28 cellular contexts compared by ENCODE assay signal in genomic region chrX:139120760-139121159, GRCh38.
DNase-seq lines count a peak whose midpoint lies in the region; ATAC-seq, FAIRE-seq and TF ChIP-seq lines count a peak whose summit lies in the region.
"Had no signal": no experiment of that assay in that cellular context is flagged by ENCODE, and none has a peak within 500 bp of the region (broad histone marks: within the 10 kb centered on the region; RNA-seq: fewer than 3 reads in every experiment).

No MANE protein-coding gene starts in this region.

- peak; percentile 80 for FAIRE-seq in H54 (lab: Jason Lieb, UNC)
- FAIRE-seq: GM12878 had no signal

- no peak overlapping the region for H3K23ac ChIP-seq in H9 (ENCODE audit: insufficient read length, low read depth, low read length)

- no peak overlapping the region for H3K14ac ChIP-seq in H9 (ENCODE audit: insufficient read depth, low read length)

- no peaks in the 10 kb centered on the region for H3K79me1 ChIP-seq in H9 (ENCODE audit: insufficient read depth, low read depth, low read length, poor library complexity, severe bottlenecking)

- WGBS in hepatocyte (ENCODE audit: low lambda C conversion rate, missing lambda C conversion rate): 78% methylated on average over 5 of the region's 5 CpGs
- WGBS in H9 (ENCODE audit: extremely low coverage, insufficient read length, low lambda C conversion rate): no CpG with 5 or more reads among the region's 5 CpGs

- H3K9ac ChIP-seq in H9 (ENCODE audit: extremely low read depth, insufficient read length, low read length): no peak overlapping the region
- H3K9ac ChIP-seq: neural progenitor cell had no signal

- CTCF ChIA-PET in RWPE1 (lab: Yijun Ruan, JAX): no interaction called here

- H3K36me3 ChIP-seq in hepatocyte (replicated peaks; ENCODE audit: insufficient read depth, low read depth): no peaks in the 10 kb centered on the region
- H3K36me3 ChIP-seq: heart right ventricle, lower lobe of right lung, neural progenitor cell had no signal

- H3K23me2 ChIP-seq in H9 (ENCODE audit: insufficient read length, low read depth, low read length, poor library complexity, severe bottlenecking): no peaks in the 10 kb centered on the region

- H3K36me3 Mint-ChIP-seq in H9 (ENCODE audit: insufficient read depth in 1 of 3, low read depth in 3 of 3): peaks cover 5 to 6% (median 5%) of the 10 kb centered on the region in 3 experiments; a peak in 5 of 7 replicates
- H3K36me3 Mint-ChIP-seq: CD4-positive, CD25-positive, alpha-beta regulatory T cell; T-cell; type B pancreatic cell had no signal

- TF ChIP-seq POLR2A in H54 (IDR thresholded peaks at IDR 0.05; ENCODE audit: low read depth, low read length): no peak

- H3K4ac ChIP-seq in H9 (ENCODE audit: low read depth, low read length): no peak overlapping the region

- no peak for ATAC-seq in HG03045 (IDR thresholded peaks at IDR 0.05; ENCODE audit: unreplicated experiment)
- ATAC-seq: activated CD4-positive, alpha-beta T cell treated with anti-CD3 and anti-CD28 coated beads for 36 hours; GM12878; heart right ventricle; lower lobe of right lung; T-cell had no signal

- H3K4me2 ChIP-seq in hepatocyte (no peak overlapping the region), H9 (ENCODE audit: insufficient read depth, insufficient read length, low read length) (no peak overlapping the region)
- H3K4me2 ChIP-seq: neural progenitor cell had no signal

- H2AFZ ChIP-seq in hepatocyte (no peak overlapping the region), H9 (ENCODE audit: low read length) (no peak overlapping the region)
- H2AFZ ChIP-seq: neural progenitor cell had no signal

- H2BK12ac ChIP-seq in H9 (ENCODE audit: insufficient read length, low read depth, low read length): no peak overlapping the region

- H3K27me3 ChIP-seq in hepatocyte (no peaks in the 10 kb centered on the region), H9 (ENCODE audit: insufficient read depth, low read length) (no peaks in the 10 kb centered on the region; the same call in 1 of the 2 replicates)
- H3K27me3 ChIP-seq: neural progenitor cell had no signal

- H3K27ac ChIP-seq in RWPE1 (no peak overlapping the region), hepatocyte (no peak overlapping the region), H9 (ENCODE audit: insufficient read length, low read depth, low read length) (no peak overlapping the region)
- H3K27ac ChIP-seq: epithelial cell of prostate, heart right ventricle, HL-60, lower lobe of right lung, neural progenitor cell had no signal

- H3K56ac ChIP-seq in H9 (ENCODE audit: insufficient read length, low read depth, low read length): no peak overlapping the region

- H3K27me3 Mint-ChIP-seq in H9 (ENCODE audit: low read depth): peaks cover 34% of the 10 kb centered on the region
- H3K27me3 Mint-ChIP-seq: activated CD4-positive, alpha-beta T cell treated with anti-CD3 and anti-CD28 coated beads for 36 hours; CD4-positive, CD25-positive, alpha-beta regulatory T cell; central memory CD8-positive, alpha-beta T cell had no signal

- H3K4me3 Mint-ChIP-seq in H9: no peak overlapping the region
- H3K4me3 Mint-ChIP-seq: activated CD4-positive, alpha-beta T cell treated with anti-CD3 and anti-CD28 coated beads for 36 hours; activated naive CD4-positive, alpha-beta T cell treated with anti-CD3 and anti-CD28 coated beads for 36 hours; activated T-cell treated with anti-CD3 and anti-CD28 coated beads, Interleukin-2, amount 50 U/mL, for 24 hours; CD4-positive, CD25-positive, alpha-beta regulatory T cell; central memory CD8-positive, alpha-beta T cell; neural progenitor cell; T-cell; type B pancreatic cell had no signal

- H3K9me2 ChIP-seq in hepatocyte (replicated peaks; ENCODE audit: insufficient read depth): no peaks in the 10 kb centered on the region

- no peak for TF ChIP-seq CTCF in AG10803 (conservative IDR thresholded peaks at IDR 0.05; ENCODE audit: low read length)
- TF ChIP-seq CTCF in RWPE1 (conservative IDR thresholded peaks at IDR 0.05; ENCODE audit: low read depth): no peak
- no peak for TF ChIP-seq CTCF in hepatocyte (IDR thresholded peaks at IDR 0.05; ENCODE audit: poor library complexity)
- no peak for TF ChIP-seq CTCF in H9 (conservative IDR thresholded peaks at IDR 0.05)

- no peaks in the 10 kb centered on the region for H4K20me1 ChIP-seq in hepatocyte (ENCODE audit: insufficient read depth, poor library complexity, severe bottlenecking)
- H4K20me1 ChIP-seq in H9 (ENCODE audit: control insufficient read depth, insufficient read depth, insufficient read length): no peaks in the 10 kb centered on the region

- H4K91ac ChIP-seq in H9 (ENCODE audit: insufficient read length, low read depth, low read length): no peak overlapping the region

- H2BK20ac ChIP-seq in H9 (ENCODE audit: low read depth, low read length, poor library complexity, severe bottlenecking): no peak overlapping the region

- H2BK5ac ChIP-seq in H9 (ENCODE audit: insufficient read length, low read length): no peak overlapping the region

- no peak overlapping the region for H4K5ac ChIP-seq in H9 (ENCODE audit: insufficient read length, low read depth, low read length)

- H3T11ph ChIP-seq in H9 (ENCODE audit: low read length): no peak overlapping the region

- no peak overlapping the region for H2AK5ac ChIP-seq in H9 (ENCODE audit: insufficient read length, low read length)

- DNase-seq in AG10803 (ENCODE audit: low read depth) (peak; percentile 34), H54 (ENCODE audit: insufficient read length, low spot score) (peak; percentile 3), RWPE1 (ENCODE audit: low spot score) (peak; percentile 8), hepatocyte (ENCODE audit: low spot score) (peak; percentile 5), NCI-H2107 (lab: John Stamatoyannopoulos, UW) (no peak), H9 (no peak)
- DNase-seq in stimulated activated naive CD4-positive, alpha-beta T cell (lab: John Stamatoyannopoulos, UW): no peak
- DNase-seq: activated CD4-positive, alpha-beta T cell treated with anti-CD3 and anti-CD28 coated beads for 36 hours; activated CD8-positive, alpha-beta memory T cell treated with anti-CD3 and anti-CD28 coated beads for 24 hours; activated naive CD4-positive, alpha-beta T cell treated with anti-CD3 and anti-CD28 coated beads for 36 hours; activated T-cell treated with anti-CD3 and anti-CD28 coated beads, Interleukin-2, amount 50 U/mL, for 24 hours; amniotic stem cell; CD4-positive, CD25-positive, alpha-beta regulatory T cell; DMS 273 treated with DMSO at 0.1 percent for 48 hours; foreskin fibroblast; heart right ventricle; lower lobe of right lung; NCI-H1417 treated with DMSO at 0.1 percent for 48 hours; NCI-H510A; SHP77 treated with DMSO at 0.1 percent for 48 hours; T-cell had no signal

- no peak overlapping the region for H2BK120ac ChIP-seq in H9 (ENCODE audit: low read depth, low read length, poor library complexity, severe bottlenecking)

- POLR2A ChIA-PET in RWPE1 (lab: Yijun Ruan, JAX; ENCODE audit: low non-redundant PET): no interaction called here

- H3K4me1 Mint-ChIP-seq in H9: peaks cover 13 to 14% of the 10 kb centered on the region in 2 experiments
- H3K4me1 Mint-ChIP-seq: activated CD4-positive, alpha-beta T cell treated with anti-CD3 and anti-CD28 coated beads for 36 hours; CD4-positive, CD25-positive, alpha-beta regulatory T cell; central memory CD8-positive, alpha-beta T cell; T-cell had no signal

- H3K27ac Mint-ChIP-seq in H9: no peak overlapping the region
- H3K27ac Mint-ChIP-seq: activated CD4-positive, alpha-beta T cell treated with anti-CD3 and anti-CD28 coated beads for 36 hours; activated naive CD4-positive, alpha-beta T cell treated with anti-CD3 and anti-CD28 coated beads for 36 hours; activated T-cell treated with anti-CD3 and anti-CD28 coated beads, Interleukin-2, amount 50 U/mL, for 24 hours; CD4-positive, CD25-positive, alpha-beta regulatory T cell; neural progenitor cell; T-cell; type B pancreatic cell had no signal

- H3K4me1 ChIP-seq in hepatocyte (ENCODE audit: insufficient read depth) (no peaks in the 10 kb centered on the region), H9 (ENCODE audit: insufficient read depth, low read length) (no peaks in the 10 kb centered on the region)
- H3K4me1 ChIP-seq: heart right ventricle, lower lobe of right lung, neural progenitor cell had no signal

- H4K8ac ChIP-seq in H9 (replicated peaks; ENCODE audit: insufficient read length, low read depth, low read length): no peak overlapping the region

- H3K79me2 ChIP-seq in hepatocyte (no peaks in the 10 kb centered on the region), H9 (ENCODE audit: insufficient read depth, low read length) (no peaks in the 10 kb centered on the region)

- no peak overlapping the region for H2BK15ac ChIP-seq in H9 (ENCODE audit: low read depth, low read length)

- H3K18ac ChIP-seq in H9 (ENCODE audit: insufficient read length, low read depth, low read length): no peak overlapping the region

- H3K4me3 ChIP-seq in AG10803 (ENCODE audit: low read length): no peak overlapping the region
- H3K4me3 ChIP-seq in hepatocyte: no peak overlapping the region
- H3K4me3 ChIP-seq: GM12878, heart right ventricle, lower lobe of right lung, neural progenitor cell had no signal

- peaks cover 10 to 26% of the 10 kb centered on the region in 2 experiments for H3K9me3 Mint-ChIP-seq in H9
- H3K9me3 Mint-ChIP-seq: activated naive CD4-positive, alpha-beta T cell treated with anti-CD3 and anti-CD28 coated beads for 36 hours; activated T-cell treated with anti-CD3 and anti-CD28 coated beads, Interleukin-2, amount 50 U/mL, for 24 hours had no signal

- H3K9me3 ChIP-seq in hepatocyte (ENCODE audit: low read depth) (no peaks in the 10 kb centered on the region), H9 (ENCODE audit: control insufficient read depth, low read depth, low read length) (peaks cover 3% of the 10 kb centered on the region)
- H3K9me3 ChIP-seq: heart right ventricle, lower lobe of right lung had no signal

Comparison
In these comparisons a context has a peak if more than half of its experiments do, and no peak if none do; other contexts are left out.
1. DNase-seq: peak in AG10803 (single experiment), H54 (single experiment), RWPE1 (single experiment) and hepatocyte (single experiment); none in NCI-H2107 (single experiment), stimulated activated naive CD4-positive, alpha-beta T cell (0 of 6) and H9 (single experiment).